In genomic region chr3:129278970-129279906, GRCh38 we compare ENCODE assay signal across 1 cellular context.
TF ChIP-seq lines count a peak whose summit lies in the region.

No MANE protein-coding gene starts in this region.

TF ChIP-seq in GM12878, 131 proteins besides CTCF, POLR2A, EP300 and RAD21 (continues in another document):
- TF ChIP-seq CEBPZ (IDR thresholded peaks at IDR 0.05; ENCODE audit: low read depth, low read length) (no peak), CREB1 (IDR thresholded peaks at IDR 0.05; ENCODE audit: low read depth) (no peak), PKNOX1 (IDR thresholded peaks at IDR 0.05) (peak; percentile 88), GATAD2B (conservative IDR thresholded peaks at IDR 0.05; ENCODE audit: low read depth) (peak; percentile 79), TAF1 (IDR thresholded peaks at IDR 0.05; ENCODE audit: borderline replicate concordance, low read depth, low read length) (0 out of 2 replicates have a peak, but pooled peaks have one; percentile 13), PBX3 (IDR thresholded peaks at IDR 0.05; ENCODE audit: insufficient replicate concordance, low read depth, low read length) (peak; percentile 37), ATF7 (IDR thresholded peaks at IDR 0.05; ENCODE audit: low read depth) (peak; percentile 26; the same call in 1 of the 2 replicates), LARP7 (IDR thresholded peaks at IDR 0.05) (peak; percentile 64), MYC (IDR thresholded peaks at IDR 0.05; ENCODE audit: insufficient read depth, insufficient read length, insufficient replicate concordance, low read length, severe bottlenecking) (peak; percentile 12), BHLHE40 (IDR thresholded peaks at IDR 0.05; ENCODE audit: borderline replicate concordance in 1 of 2, low read depth in 2 of 2, low read length in 1 of 2) (peak in 1 of 2 experiments; percentile 42; a peak in 2 of 4 replicates), ZBED1 (IDR thresholded peaks at IDR 0.05; ENCODE audit: borderline replicate concordance) (0 out of 2 replicates have a peak, but pooled peaks have one; percentile 10), IRF4 (IDR thresholded peaks at IDR 0.05; ENCODE audit: low read depth, low read length) (no peak), MXI1 (IDR thresholded peaks at IDR 0.05; ENCODE audit: low read depth, low read length) (0 out of 2 replicates have a peak, but pooled peaks have one; percentile 20), SMAD1 (IDR thresholded peaks at IDR 0.05; ENCODE audit: low read depth, partially characterized antibody) (no peak), DPF2 (IDR thresholded peaks at IDR 0.05) (peak; percentile 81), RELB (IDR thresholded peaks at IDR 0.05; ENCODE audit: low read depth) (0 out of 2 replicates have a peak, but pooled peaks have one; percentile 23), ATF3 (IDR thresholded peaks at IDR 0.05; ENCODE audit: borderline replicate concordance, extremely low read depth, low read depth, low read length) (no peak), POLR2AphosphoS2 (IDR thresholded peaks at IDR 0.05; ENCODE audit: low read depth, low read length) (peak; percentile 77; the same call in 1 of the 2 replicates), EGR1 (IDR thresholded peaks at IDR 0.05; ENCODE audit: borderline replicate concordance in 1 of 2, low read depth in 2 of 2, low read length in 2 of 2) (peak in 1 of 2 experiments; percentile 65; a peak in 2 of 3 replicates), TCF12 (IDR thresholded peaks at IDR 0.05; ENCODE audit: low read depth, low read length) (0 out of 2 replicates have a peak, but pooled peaks have one; percentile 23), BACH1 (IDR thresholded peaks at IDR 0.05; ENCODE audit: borderline replicate concordance) (peak; percentile 16; the same call in 1 of the 2 replicates), SMARCA5 (IDR thresholded peaks at IDR 0.05) (0 out of 2 replicates have a peak, but pooled peaks have one; percentile 23), NFIC (IDR thresholded peaks at IDR 0.05; ENCODE audit: low read depth, low read length) (no peak), NBN (IDR thresholded peaks at IDR 0.05) (peak; percentile 66), CUX1 (IDR thresholded peaks at IDR 0.05; ENCODE audit: insufficient replicate concordance, low read depth, low read length) (peak; percentile 20), RAD51 (IDR thresholded peaks at IDR 0.05) (no peak), NR2F1 (conservative IDR thresholded peaks at IDR 0.05) (peak; percentile 55), YY1 (IDR thresholded peaks at IDR 0.05; ENCODE audit: low read depth, low read length) (no peak), SP1 (IDR thresholded peaks at IDR 0.05; ENCODE audit: low read depth, low read length) (no peak), SIN3A (IDR thresholded peaks at IDR 0.05; ENCODE audit: low read depth, low read length) (peak; percentile 23; the same call in 1 of the 2 replicates), ZNF687 (IDR thresholded peaks at IDR 0.05) (peak; percentile 60; the same call in 1 of the 2 replicates), SREBF1 (IDR thresholded peaks at IDR 0.05; ENCODE audit: low read length) (no peak), POLR2AphosphoS5 (IDR thresholded peaks at IDR 0.05; ENCODE audit: low read length) (peak; percentile 56), SRF (IDR thresholded peaks at IDR 0.05; ENCODE audit: low read depth in 2 of 2, low read length in 2 of 2) (0 out of 4 replicates have a peak, but pooled peaks of 1 of the 2 experiments have one; percentile 6), CHD2 (IDR thresholded peaks at IDR 0.05; ENCODE audit: borderline replicate concordance, low read depth, low read length) (peak; percentile 81), CHD1 (IDR thresholded peaks at IDR 0.05; ENCODE audit: low read depth, low read length) (peak; percentile 38; the same call in 1 of the 2 replicates), IKZF1 (conservative IDR thresholded peaks at IDR 0.05) (peak; percentile 48)
- TF ChIP-seq, protein P1, sequence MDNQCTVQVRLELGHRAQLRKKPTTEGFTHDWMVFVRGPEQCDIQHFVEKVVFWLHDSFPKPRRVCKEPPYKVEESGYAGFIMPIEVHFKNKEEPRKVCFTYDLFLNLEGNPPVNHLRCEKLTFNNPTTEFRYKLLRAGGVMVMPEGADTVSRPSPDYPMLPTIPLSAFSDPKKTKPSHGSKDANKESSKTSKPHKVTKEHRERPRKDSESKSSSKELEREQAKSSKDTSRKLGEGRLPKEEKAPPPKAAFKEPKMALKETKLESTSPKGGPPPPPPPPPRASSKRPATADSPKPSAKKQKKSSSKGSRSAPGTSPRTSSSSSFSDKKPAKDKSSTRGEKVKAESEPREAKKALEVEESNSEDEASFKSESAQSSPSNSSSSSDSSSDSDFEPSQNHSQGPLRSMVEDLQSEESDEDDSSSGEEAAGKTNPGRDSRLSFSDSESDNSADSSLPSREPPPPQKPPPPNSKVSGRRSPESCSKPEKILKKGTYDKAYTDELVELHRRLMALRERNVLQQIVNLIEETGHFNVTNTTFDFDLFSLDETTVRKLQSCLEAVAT (IDR thresholded peaks at IDR 0.05) = peak; percentile 56
